Comparison of ENCODE assay signal across 8 cellular contexts in genomic region chr2:47344890-47345583, GRCh38. TPM values are rescaled to one million over a fixed set of nuclear protein-coding genes. Genes with fewer than 3 reads are reported as not detected.
A peak's percentile ranks its signal among the peaks of the same experiment; 100 is the strongest.
DNase-seq lines count a peak whose midpoint lies in the region; ATAC-seq and TF ChIP-seq lines count a peak whose summit lies in the region.

No MANE protein-coding gene starts in this region.

- CTCF ChIA-PET in CD4-positive, alpha-beta T cell (lab: Charles Lee), result no interaction called here

- H3K9me3 ChIP-seq in CD4-positive, alpha-beta T cell (ENCODE audit: control insufficient read depth, low read length), result no peaks in the 10 kb centered on the region

- no peak for TF ChIP-seq CTCF in CD4-positive, alpha-beta T cell (IDR thresholded peaks at IDR 0.05)

- peaks cover 21% of the 10 kb centered on the region for H3K27me3 ChIP-seq in CD4-positive, alpha-beta T cell (ENCODE audit: control insufficient read depth, insufficient read depth, low read length)

- DNase-seq in 8988T (peak; percentile 71), HuH-7 (ENCODE audit: low spot score) (peak; percentile 80), RPMI7951 (ENCODE audit: low read depth) (peak; percentile 92), middle frontal gyrus (ENCODE audit: extremely low spot score, low spot score) (peak; percentile 77)
- DNase-seq in CD4-positive, alpha-beta T cell, result no peak

- H3K9me3 Mint-ChIP-seq in CD4-positive, alpha-beta T cell, result no peaks in the 10 kb centered on the region

- no peaks in the 10 kb centered on the region for H3K36me3 Mint-ChIP-seq in CD4-positive, alpha-beta T cell (ENCODE audit: low read depth)

- peaks cover 11% of the 10 kb centered on the region for H3K4me1 Mint-ChIP-seq in CD4-positive, alpha-beta T cell (ENCODE audit: low read depth)

- H3K27me3 Mint-ChIP-seq in CD4-positive, alpha-beta T cell, result peaks cover 41% of the 10 kb centered on the region

- intact Hi-C loops in CD4-positive, alpha-beta T cell (cut with DNase I, micrococcal nuclease), result no loop called here

- H3K27ac ChIP-seq in CD4-positive, alpha-beta T cell (ENCODE audit: low read depth, low read length), result no peak overlapping the region

- peak; percentile 64 for ATAC-seq in esophagus mucosa
- ATAC-seq in HG03280 (IDR thresholded peaks at IDR 0.05; ENCODE audit: unreplicated experiment), result no peak
- ATAC-seq in CD4-positive, alpha-beta T cell (ENCODE audit: poor library complexity), result no peak
- no peak for ATAC-seq in GM19023 (IDR thresholded peaks at IDR 0.05; ENCODE audit: unreplicated experiment)

- H3K4me3 Mint-ChIP-seq in CD4-positive, alpha-beta T cell, result no peak overlapping the region

- H3K27ac Mint-ChIP-seq in CD4-positive, alpha-beta T cell, result no peak overlapping the region

- POLR2A ChIA-PET in CD4-positive, alpha-beta T cell (lab: Charles Lee), result no interaction called here

RNA-seq across cellular contexts. Expression of gene EPCAM, which starts 24.1 kb away (rescaled TPM):
- total RNA-seq in RPMI7951 (2014; rRNA removed; shearing (Covaris generic)), result not detected in 2 replicates
- 11.3 TPM for total RNA-seq in esophagus mucosa
- total RNA-seq in CD4-positive, alpha-beta T cell, result not detected

RNA-seq across cellular contexts. Expression of gene MSH2, which starts 57.9 kb away (rescaled TPM):
- 48.1 and 53.8 TPM in 2 replicates for total RNA-seq in RPMI7951 (2014; rRNA removed; shearing (Covaris generic))
- total RNA-seq in esophagus mucosa, result 10.7 TPM
- 1 to 10 TPM; 7.1 to 8.2 TPM for total RNA-seq in CD4-positive, alpha-beta T cell

Comparison
In these comparisons a context has a peak if more than half of its experiments do, and no peak if none do; other contexts are left out.
1. DNase-seq: peak in 8988T (single experiment), HuH-7 (single experiment), RPMI7951 (single experiment) and middle frontal gyrus (single experiment); none in CD4-positive, alpha-beta T cell (0 of 10).
2. RNA of gene EPCAM, which starts 24.1 kb away (total RNA-seq): 11.3 TPM in esophagus mucosa (single experiment); not detected in RPMI7951 and not detected in CD4-positive, alpha-beta T cell; every median in the first group is over 10 times any median in the second.